28 cellular contexts compared by ENCODE assay signal in the genomic region with DNA sequence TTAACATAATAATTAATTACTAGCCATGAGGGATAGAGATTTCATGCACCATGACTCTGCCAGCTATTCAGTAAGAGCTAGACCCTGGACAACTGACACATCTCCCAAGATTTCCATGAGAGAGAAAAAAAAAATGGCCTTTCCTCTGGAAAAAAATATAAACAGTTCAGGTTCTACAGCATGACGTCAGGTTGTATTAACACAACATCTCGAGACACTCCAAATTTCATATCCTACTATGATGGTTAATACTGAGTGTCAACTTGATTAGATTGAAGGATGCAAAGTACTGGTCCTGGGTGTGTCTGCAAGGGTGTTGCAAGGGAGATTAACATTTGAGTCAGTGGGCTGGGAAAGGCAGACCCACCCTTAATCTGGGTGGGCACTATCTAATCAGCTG. TPM values are rescaled to one million over a fixed set of nuclear protein-coding genes. Genes with fewer than 3 reads are reported as not detected.
"Had no signal": no experiment of that assay in that cellular context is flagged by ENCODE, and none has a peak within 500 bp of the region (broad histone marks: within the 10 kb centered on the region; RNA-seq: fewer than 3 reads in every experiment).

No MANE protein-coding gene starts in this region.

- H3K9me3 ChIP-seq: stomach, suprapubic skin, testis, thoracic aorta, thyroid gland, tibial artery, tibial nerve, transverse colon, upper lobe of left lung, upper lobe of right lung, uterus, vagina had no signal

- ATAC-seq: stimulated activated effector memory CD8-positive, alpha-beta T cell treated with anti-CD3 and anti-CD28 coated beads, Interleukin-12 subunit alpha, Interleukin-12 subunit beta, amount 100 ng/mL, for 72 hours; stimulated activated memory B cell treated with anti-CD40 and anti-IgM and Interleukin-4, amounts not matched to agents 10 μg/mL and 1 μg/mL and 100 μg/mL, for 72 hours; stimulated activated naive B cell treated with anti-CD40 and anti-IgM and Interleukin-4, amounts not matched to agents 10 μg/mL and 1 μg/mL and 100 μg/mL, for 72 hours; stimulated activated naive CD8-positive, alpha-beta T cell treated with anti-CD3 and anti-CD28 coated beads, Interleukin-15, amount 100 ng/mL, for 72 hours; stimulated activated naive CD8-positive, alpha-beta T cell treated with anti-CD3 and anti-CD28 coated beads, Interleukin-15, Interleukin-2, amounts not matched to agents 100 U/mL and 50 U/mL, for 24 hours; upper lobe of right lung had no signal

- DNase-seq: stimulated activated CD4-positive, alpha-beta T cell treated with anti-CD3 and anti-CD28 coated beads, Interleukin-2, amount 100 ng/mL, for 48 hours; stimulated activated CD4-positive, alpha-beta T cell treated with anti-CD3 and anti-CD28 coated beads, Interleukin-4, amount 100 ng/mL, for 1 hour; stimulated activated CD4-positive, alpha-beta T cell treated with anti-CD3 and anti-CD28 coated beads, Interleukin-4, amount 100 ng/mL, for 24 hours; stimulated activated CD4-positive, alpha-beta T cell treated with anti-CD3 and anti-CD28 coated beads, Interleukin-4, amount 100 ng/mL, for 4 hours; stimulated activated CD8-positive, alpha-beta memory T cell treated with anti-CD3 and anti-CD28 coated beads, Interleukin-4, amount 100 ng/mL, for 48 hours; stimulated activated naive B cell treated with anti-CD40 and anti-IgM and Interleukin-4, amounts not matched to agents 10 μg/mL and 1 μg/mL and 100 μg/mL, for 72 hours; stimulated activated naive CD4-positive, alpha-beta T cell; stimulated activated naive CD4-positive, alpha-beta T cell treated with Interleukin-2 at 50 U/mL for 16 hours; stimulated activated naive CD8-positive, alpha-beta T cell treated with anti-CD3 and anti-CD28 coated beads, Interleukin-15, amount 100 ng/mL, for 72 hours; stimulated activated naive CD8-positive, alpha-beta T cell treated with anti-CD3 and anti-CD28 coated beads, Interleukin-15, Interleukin-2, amounts not matched to agents 100 U/mL and 50 U/mL, for 24 hours; stomach; substantia nigra; testis; thyroid gland; tibial artery; transverse colon; trophoblast cell; upper lobe of left lung; upper lobe of right lung; uterus had no signal

- H3K27me3 ChIP-seq: stomach, suprapubic skin, testis, thyroid gland, tibial artery, tibial nerve, transverse colon, upper lobe of left lung, upper lobe of right lung, uterus, vagina had no signal

- FAIRE-seq: urothelium cell line had no signal

- H3K27ac ChIP-seq: stomach, suprapubic skin, testis, thoracic aorta, thyroid gland, tibial artery, tibial nerve, transverse colon, upper lobe of left lung, upper lobe of right lung, uterus, vagina had no signal

- H3K4me1 ChIP-seq: stomach, suprapubic skin, testis, thyroid gland, tibial artery, tibial nerve, transverse colon, upper lobe of left lung, upper lobe of right lung, uterus had no signal

- H3K36me3 ChIP-seq: stomach, suprapubic skin, thoracic aorta, thyroid gland, tibial artery, tibial nerve, transverse colon, upper lobe of left lung, upper lobe of right lung, uterus, vagina had no signal

- H3K4me3 ChIP-seq: stomach, suprapubic skin, testis, thoracic aorta, thyroid gland, tibial artery, tibial nerve, transverse colon, upper lobe of left lung, upper lobe of right lung, uterus, vagina had no signal

RNA-seq across cellular contexts. Expression of gene DBX2, which starts 11.1 kb away (rescaled TPM):
- total RNA-seq: stomach, tibial nerve, upper lobe of left lung, upper lobe of right lung, vagina had no signal
- polyA plus RNA-seq: stomach, thymus had no signal
